In the genomic region with DNA sequence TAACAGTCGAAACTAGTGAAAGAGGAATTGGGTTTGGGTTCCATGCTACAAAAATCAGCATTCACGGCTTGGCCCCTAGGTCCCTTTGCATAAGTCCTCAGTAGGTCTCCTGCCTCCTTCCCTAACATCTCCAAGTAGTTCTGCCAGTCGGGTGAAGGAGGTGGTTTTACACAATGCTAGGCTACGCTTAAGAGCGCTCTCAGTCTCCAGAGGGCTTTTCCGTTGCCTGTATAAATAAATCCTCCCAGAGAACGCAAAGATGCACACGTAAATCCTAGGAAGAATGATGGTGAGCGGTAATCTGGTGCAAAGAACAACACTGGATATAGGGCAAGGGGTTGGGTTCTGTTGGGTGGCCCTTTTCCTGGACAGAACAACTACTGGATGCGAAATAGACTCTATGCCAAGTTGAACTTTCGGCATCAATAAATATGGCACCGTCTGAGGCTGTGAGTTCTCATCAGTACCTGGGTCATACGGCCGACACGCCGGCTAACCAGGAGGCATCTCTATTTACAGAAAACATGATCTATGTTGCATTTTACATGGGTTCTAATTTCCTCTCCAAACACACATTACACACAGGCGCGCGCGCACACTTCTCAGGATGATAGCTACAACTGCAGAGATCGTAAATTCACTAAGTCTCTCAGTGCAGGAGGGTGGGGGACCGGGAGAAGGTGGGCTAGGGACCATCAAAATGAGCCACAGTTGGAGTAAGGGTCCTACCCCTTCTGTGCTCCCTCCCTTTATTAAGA, we compare ENCODE assay signal across 8 cellular contexts. TPM values are rescaled to one million over a fixed set of nuclear protein-coding genes. Genes with fewer than 3 reads are reported as not detected.
DNase-seq lines count a peak whose midpoint lies in the region; ATAC-seq, FAIRE-seq and TF ChIP-seq lines count a peak whose summit lies in the region.

No MANE protein-coding gene starts in this region.

- peaks cover 26% of the 10 kb centered on the region for H3K4me1 ChIP-seq in DND-41 (ENCODE audit: insufficient read depth, low read length)
- H3K4me1 ChIP-seq in H1 (replicated peaks in 1 of 4; ENCODE audit: control insufficient read depth in 3 of 4, insufficient read depth in 4 of 4, low read length in 3 of 4): no peaks in the 10 kb centered on the region; a peak in 3 of 7 replicates
- no peaks in the 10 kb centered on the region for H3K4me1 ChIP-seq in mesenchymal stem cell (ENCODE audit: control insufficient read depth, insufficient read depth, low read depth, low read length)

- peak; percentile 52 for FAIRE-seq in H1 (lab: Jason Lieb, UNC)

- H3K9me3 ChIP-seq in DND-41 (ENCODE audit: insufficient read depth, low read length, severe bottlenecking) (no peaks in the 10 kb centered on the region), H1 (ENCODE audit: insufficient read depth in 2 of 2, low read depth in 1 of 2, low read length in 1 of 2) (no peaks in the 10 kb centered on the region), mesenchymal stem cell (ENCODE audit: control insufficient read depth, low read length) (no peaks in the 10 kb centered on the region)

- H3K23ac ChIP-seq in H1 (ENCODE audit: insufficient read length) (no peak overlapping the region), mesenchymal stem cell (ENCODE audit: low read length in 2 of 2) (no peak overlapping the region)

- 5% methylated on average over 22 of the region's 22 CpGs; no CpG with 5 or more reads in 1 of the 2 experiments for WGBS in H1 (ENCODE audit: extremely low coverage in 1 of 2, insufficient coverage in 1 of 2, insufficient read length in 1 of 2, insufficient replicate concordance in 2 of 2, low coverage in 1 of 2, low lambda C conversion rate in 2 of 2, missing lambda C conversion rate in 1 of 2), 2 experiments
- 2% methylated on average over 17 of the region's 22 CpGs for WGBS in mesenchymal stem cell

- peaks cover 47% of the 10 kb centered on the region for H3K36me3 Mint-ChIP-seq in stimulated activated naive CD8-positive, alpha-beta T cell treated with anti-CD3 and anti-CD28 coated beads, Interleukin-15, Interleukin-2, amounts not matched to agents 100 ng/mL and 50 ng/mL, for 24 hours (ENCODE audit: low read depth)

- peak overlapping the region; percentile 96 for H3K27ac ChIP-seq in DND-41 (ENCODE audit: low read length)
- H3K27ac ChIP-seq in H1 (ENCODE audit: low read depth, low read length): no peak overlapping the region
- H3K27ac ChIP-seq in mesenchymal stem cell (ENCODE audit: low read length, poor library complexity, severe bottlenecking): peak overlapping the region; percentile 90

- H2BK15ac ChIP-seq in H1 (ENCODE audit: low read length) (no peak overlapping the region), mesenchymal stem cell (ENCODE audit: low read depth, poor library complexity, severe bottlenecking) (no peak overlapping the region)

- CTCF ChIA-PET in H1 (lab: Charles Lee; ENCODE audit: partially characterized antibody): interaction anchor here (0.6 to 1.6 kb wide), 9 partner anchors 23 to 371 kb away, joined by 3 to 5 read pairs (median 3); no protein-coding TSS in a partner anchor

- peak overlapping the region; percentile 69 for H3K9ac ChIP-seq in DND-41 (ENCODE audit: low read depth, low read length)
- peak overlapping the region in 1 of 4 experiments; percentile 39; a peak in 1 of 7 replicates for H3K9ac ChIP-seq in H1 (replicated peaks in 1 of 4; ENCODE audit: extremely low read depth in 1 of 4, low read depth in 3 of 4, low read length in 3 of 4)
- peak overlapping the region; percentile 96 for H3K9ac ChIP-seq in mesenchymal stem cell (ENCODE audit: low read length)

- 0 out of 4 replicates have a peak, but pooled peaks of 1 of the 2 experiments have one; percentile 11 for TF ChIP-seq RAD21 in H1 (IDR thresholded peaks at IDR 0.05 in 1 of 2, conservative IDR thresholded peaks at IDR 0.05 in 1 of 2; ENCODE audit: low read depth in 2 of 2, low read length in 2 of 2)

- H4K8ac ChIP-seq in H1 (ENCODE audit: extremely low read depth, insufficient read depth, low read length): no peak overlapping the region
- H4K8ac ChIP-seq in mesenchymal stem cell (ENCODE audit: low read length): no peak overlapping the region

- H3K79me1 ChIP-seq in H1 (ENCODE audit: low read depth, low read length) (no peaks in the 10 kb centered on the region), mesenchymal stem cell (replicated peaks; ENCODE audit: low read length, poor library complexity, severe bottlenecking) (no peaks in the 10 kb centered on the region)

- TF ChIP-seq POLR2A in H1 (IDR thresholded peaks at IDR 0.05; ENCODE audit: control extremely low read depth in 1 of 2, low read depth in 2 of 2, low read length in 2 of 2): no peak

- peak overlapping the region; percentile 98 for H3K4me3 Mint-ChIP-seq in stimulated activated naive CD8-positive, alpha-beta T cell treated with anti-CD3 and anti-CD28 coated beads, Interleukin-15, Interleukin-2, amounts not matched to agents 100 ng/mL and 50 ng/mL, for 24 hours

- H3K36me3 ChIP-seq in DND-41 (ENCODE audit: insufficient read depth, low read length) (no peaks in the 10 kb centered on the region), H1 (ENCODE audit: control insufficient read depth in 2 of 4, insufficient read depth in 4 of 4, low read length in 3 of 4) (no peaks in the 10 kb centered on the region), mesenchymal stem cell (ENCODE audit: control insufficient read depth in 1 of 2, insufficient read depth in 2 of 2, low read depth in 1 of 2, low read length in 2 of 2) (peaks cover 0 to 37% of the 10 kb centered on the region in 2 experiments)

- peaks cover 56% of the 10 kb centered on the region for H3K4me1 Mint-ChIP-seq in stimulated activated naive CD8-positive, alpha-beta T cell treated with anti-CD3 and anti-CD28 coated beads, Interleukin-15, Interleukin-2, amounts not matched to agents 100 ng/mL and 50 ng/mL, for 24 hours (ENCODE audit: low read depth)

- H2BK120ac ChIP-seq in H1 (replicated peaks; ENCODE audit: low read depth, low read length): no peak overlapping the region
- H2BK120ac ChIP-seq in mesenchymal stem cell (ENCODE audit: low read depth, low read length): peak overlapping the region; percentile 77

- peaks cover 18% of the 10 kb centered on the region for H3K23me2 ChIP-seq in H1 (ENCODE audit: low read depth, low read length)

- no peak for TF ChIP-seq EP300 in H1 (IDR thresholded peaks at IDR 0.05; ENCODE audit: borderline replicate concordance in 1 of 2, low read depth in 2 of 2, low read length in 2 of 2)

- H3K4me3 ChIP-seq in DND-41 (ENCODE audit: low read depth in 1 of 2, low read length in 2 of 2) (peak overlapping the region; percentile 69 to 89; a peak in 3 of 4 replicates), H1 (ENCODE audit: extremely low read depth in 1 of 4, insufficient read depth in 2 of 4, low read depth in 3 of 4, low read length in 4 of 4) (peak overlapping the region; percentile 39 to 84 (median 80)), mesenchymal stem cell (ENCODE audit: insufficient read depth in 1 of 2, low read depth in 1 of 2, low read length in 2 of 2) (peak overlapping the region; percentile 89 to 90)

- no peak overlapping the region for H3K56ac ChIP-seq in H1 (replicated peaks; ENCODE audit: insufficient read length, low read depth, low read length)

- H2BK12ac ChIP-seq in H1 (ENCODE audit: low read depth, low read length) (no peak overlapping the region), mesenchymal stem cell (ENCODE audit: low read length in 2 of 2) (peak overlapping the region; percentile 32 to 41)

- H3K4me2 ChIP-seq in DND-41 (ENCODE audit: insufficient read depth, low read length): peak overlapping the region; percentile 84
- H3K4me2 ChIP-seq in H1 (ENCODE audit: insufficient read depth in 1 of 2, low read depth in 2 of 2, low read length in 2 of 2): peak overlapping the region; percentile 98 to 99
- H3K4me2 ChIP-seq in mesenchymal stem cell (ENCODE audit: low read length, poor library complexity, severe bottlenecking): peak overlapping the region; percentile 76

- H2AFZ ChIP-seq in DND-41 (ENCODE audit: low read depth, low read length) (peak overlapping the region; percentile 98), H1 (ENCODE audit: low read length) (0 out of 2 replicates have a peak overlapping the region, but pooled peaks have one; percentile 82), mesenchymal stem cell (ENCODE audit: low read depth, low read length) (peak overlapping the region; percentile 29)

- no peak overlapping the region for H2BK20ac ChIP-seq in H1 (ENCODE audit: low read length)

- no peaks in the 10 kb centered on the region for H3K9me3 Mint-ChIP-seq in stimulated activated naive CD8-positive, alpha-beta T cell treated with anti-CD3 and anti-CD28 coated beads, Interleukin-15, Interleukin-2, amounts not matched to agents 100 ng/mL and 50 ng/mL, for 24 hours

- no peak overlapping the region for H2AK5ac ChIP-seq in H1 (ENCODE audit: low read depth, low read length)
- no peak overlapping the region for H2AK5ac ChIP-seq in mesenchymal stem cell (ENCODE audit: low read length, severe bottlenecking)

- H4K20me1 ChIP-seq in DND-41 (ENCODE audit: insufficient read depth, low read length) (no peaks in the 10 kb centered on the region), H1 (replicated peaks in 1 of 2; ENCODE audit: control insufficient read depth in 1 of 2, insufficient read depth in 2 of 2, low read length in 2 of 2) (no peaks in the 10 kb centered on the region)

- H4K91ac ChIP-seq in H1 (replicated peaks; ENCODE audit: insufficient read length, low read length) (no peak overlapping the region), mesenchymal stem cell (ENCODE audit: low read length) (no peak overlapping the region)

- ATAC-seq in DND-41 (ENCODE audit: insufficient read depth, low read depth): no peak
- no peak for ATAC-seq in GM19467 (IDR thresholded peaks at IDR 0.05; ENCODE audit: unreplicated experiment)

- H3K4ac ChIP-seq in H1 (replicated peaks; ENCODE audit: insufficient read length, low read depth, low read length) (no peak overlapping the region), mesenchymal stem cell (ENCODE audit: low read depth in 1 of 2, low read length in 2 of 2) (peak overlapping the region in 1 of 2 experiments; percentile 94)

- peak overlapping the region; percentile 99 for H3K27ac Mint-ChIP-seq in stimulated activated naive CD8-positive, alpha-beta T cell treated with anti-CD3 and anti-CD28 coated beads, Interleukin-15, Interleukin-2, amounts not matched to agents 100 ng/mL and 50 ng/mL, for 24 hours

- no peak overlapping the region for H3K14ac ChIP-seq in H1 (ENCODE audit: insufficient read length)
- H3K14ac ChIP-seq in mesenchymal stem cell (ENCODE audit: low read length in 2 of 2): peak overlapping the region in 1 of 2 experiments; percentile 92

- no peak overlapping the region for H4K5ac ChIP-seq in H1 (ENCODE audit: insufficient read length, low read depth, low read length)

- POLR2A ChIA-PET in H1 (lab: Charles Lee; ENCODE audit: partially characterized antibody): interaction anchor here (0.6 kb wide), 1 partner anchor 275 kb away, joined by 3 read pairs; no protein-coding TSS in a partner anchor

- DNase-seq in DND-41 (no peak), NAMALWA (ENCODE audit: low spot score) (peak; percentile 64), H1 (ENCODE audit: low read depth in 1 of 2, low spot score in 2 of 2) (no peak), mesenchymal stem cell (peak; percentile 72), DMS114 treated with DMSO at 0.1 percent for 48 hours (lab: John Stamatoyannopoulos, UW; ENCODE audit: unreplicated experiment) (no peak)
- peak; percentile 16 to 29 for DNase-seq in activated CD4-positive, alpha-beta T cell treated with anti-CD3 and anti-CD28 coated beads, Interleukin-2, amount 50 U/mL, for 4 hours

- H3K79me2 ChIP-seq in DND-41 (ENCODE audit: insufficient read depth, low read length) (peaks cover 10% of the 10 kb centered on the region), H1 (ENCODE audit: control insufficient read depth in 1 of 2, insufficient read depth in 2 of 2, low read length in 2 of 2) (no peaks in the 10 kb centered on the region)

- H3K18ac ChIP-seq in H1 (ENCODE audit: extremely low read depth, low read length) (no peak overlapping the region; the same call in 1 of the 2 replicates), mesenchymal stem cell (ENCODE audit: low read depth in 1 of 2, low read length in 2 of 2) (peak overlapping the region; percentile 86 to 99)

- H3K27me3 ChIP-seq in DND-41 (ENCODE audit: insufficient read depth, low read length, poor library complexity): no peaks in the 10 kb centered on the region
- H3K27me3 ChIP-seq in H1 (replicated peaks in 1 of 4; ENCODE audit: control insufficient read depth in 3 of 4, extremely low read depth in 1 of 4, insufficient read depth in 3 of 4, low read length in 3 of 4): peaks cover 0 to 8% (median 6%) of the 10 kb centered on the region in 4 experiments; a peak in 6 of 7 replicates
- no peaks in the 10 kb centered on the region for H3K27me3 ChIP-seq in mesenchymal stem cell (ENCODE audit: control insufficient read depth in 1 of 2, insufficient read depth in 1 of 2, low read length in 2 of 2)

- TF ChIP-seq CTCF in DND-41 (IDR thresholded peaks at IDR 0.05; ENCODE audit: borderline replicate concordance, extremely low read depth, low read length, poor library complexity, severe bottlenecking) (no peak), H1 (IDR thresholded peaks at IDR 0.05; ENCODE audit: control extremely low read depth in 1 of 3, insufficient read depth in 1 of 3, low read depth in 1 of 3, low read length in 3 of 3) (no peak)

- H3K27me3 Mint-ChIP-seq in stimulated activated naive CD8-positive, alpha-beta T cell treated with anti-CD3 and anti-CD28 coated beads, Interleukin-15, Interleukin-2, amounts not matched to agents 100 ng/mL and 50 ng/mL, for 24 hours: no peaks in the 10 kb centered on the region

- H2BK5ac ChIP-seq in H1 (ENCODE audit: low read depth, low read length): no peak overlapping the region
- H2BK5ac ChIP-seq in mesenchymal stem cell (ENCODE audit: low read depth, low read length, poor library complexity, severe bottlenecking): peak overlapping the region; percentile 15

RNA-seq across cellular contexts. Expression of gene CAMK2D, which starts 1.3 kb away (rescaled TPM):
- total RNA-seq in H1 (2021; fragmentation: NEBNext Ultra II Directional; extraction: Animal tissue kit (Norgen Biotek cat#: 25700)): 7.0 and 9.2 TPM in 2 replicates
- polyA plus RNA-seq in H1 (2011; rRNA removed): 2.4 and 3.2 TPM in 2 replicates
- polyA plus RNA-seq in H1 (2011; cell fraction: cytosol; rRNA removed): 3.2 TPM
- 4.1 TPM for polyA plus RNA-seq in H1 (2011; cell fraction: nucleus; rRNA removed)
- 3.5 to 5.6 TPM (median 4.6 TPM) in 4 replicates for polyA plus RNA-seq in H1 (2012, experiment 1 of 2)
- 0.56 TPM for polyA plus RNA-seq in H1 (2012, experiment 2 of 2)
- 4.2 TPM for polyA plus RNA-seq in H1 (2013, experiment 1 of 2)
- polyA plus RNA-seq in H1 (2013, experiment 2 of 2): 4.0 TPM
- polyA minus RNA-seq in H1 (2011; rRNA and poly(A)+ RNA removed): 8.3 and 12.8 TPM in 2 replicates
- 9.1 TPM for polyA minus RNA-seq in H1 (2011; cell fraction: cytosol; rRNA and poly(A)+ RNA removed)
- 13.1 TPM for polyA minus RNA-seq in H1 (2011; cell fraction: nucleus; rRNA and poly(A)+ RNA removed)
- 35.2 TPM for polyA plus RNA-seq in mesenchymal stem cell (2013, experiment 1 of 2)
- 37.4 TPM for polyA plus RNA-seq in mesenchymal stem cell (2013, experiment 2 of 2)

Comparison
In these comparisons a context has a peak if more than half of its experiments do, and no peak if none do; other contexts are left out.
1. DNase-seq: peak in NAMALWA (single experiment), activated CD4-positive, alpha-beta T cell treated with anti-CD3 and anti-CD28 coated beads, Interleukin-2, amount 50 U/mL, for 4 hours (2 of 2) and mesenchymal stem cell (single experiment); none in DND-41 (single experiment), H1 (0 of 2) and DMS114 treated with DMSO at 0.1 percent for 48 hours (single experiment).
2. H2AFZ ChIP-seq: peak in every context shown above with its lines; median percentile 98 in DND-41; 82 in H1; 29 in mesenchymal stem cell.
3. Peak in every context shown above with its lines, with median percentiles within 50 percentile points of each other: H3K4me2 ChIP-seq and H3K4me3 ChIP-seq.